18 cellular contexts compared by ENCODE assay signal in the genomic region with DNA sequence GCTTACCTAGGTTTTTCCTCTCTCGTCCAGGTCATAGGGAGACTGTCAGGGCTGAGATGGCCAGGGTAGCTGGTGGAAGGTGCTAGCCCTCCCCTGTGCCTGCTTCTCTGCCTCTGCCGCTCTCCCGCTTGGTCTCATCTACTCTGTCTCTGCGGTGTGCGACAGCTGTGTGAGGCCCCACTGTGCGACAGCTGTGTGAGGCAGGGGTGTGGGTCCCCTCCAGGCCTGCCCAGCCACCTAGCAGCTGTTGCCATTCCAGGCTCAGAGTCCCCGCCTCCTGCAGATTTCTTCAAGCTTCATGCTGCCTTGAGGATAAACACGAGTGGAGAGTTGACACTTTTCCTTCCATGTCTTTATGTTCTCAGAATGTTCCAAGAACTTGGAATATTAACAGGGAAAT. TPM values are rescaled to one million over a fixed set of nuclear protein-coding genes. Genes with fewer than 3 reads are reported as not detected.
DNase-seq lines count a peak whose midpoint lies in the region; ATAC-seq and TF ChIP-seq lines count a peak whose summit lies in the region.
"Had no signal": no experiment of that assay in that cellular context is flagged by ENCODE, and none has a peak within 500 bp of the region (broad histone marks: within the 10 kb centered on the region; RNA-seq: fewer than 3 reads in every experiment).

No MANE protein-coding gene starts in this region.

- H3K36me3 ChIP-seq in IMR-90 (ENCODE audit: control insufficient read depth, insufficient read depth, low read length), result peaks cover 18% of the 10 kb centered on the region
- no peaks in the 10 kb centered on the region for H3K36me3 ChIP-seq in psoas muscle (ENCODE audit: insufficient read depth in 1 of 2, low read depth in 1 of 2)

- no peaks in the 10 kb centered on the region for H3K27me3 Mint-ChIP-seq in WTC11 (ENCODE audit: low read depth)

- POLR2A ChIA-PET in IMR-90 (lab: Charles Lee; ENCODE audit: unreplicated experiment), result no interaction called here
- POLR2A ChIA-PET in WTC11 (lab: Charles Lee), result no interaction called here

- 0 out of 2 replicates have a peak, but pooled peaks have one; percentile 16 for ATAC-seq in IMR-90 (ENCODE audit: low read depth)
- ATAC-seq in left colon, result peak; percentile 22
- ATAC-seq in psoas muscle, result peak in 2 of 4 donors; percentile 31 to 37
- ATAC-seq in HG03196 (IDR thresholded peaks at IDR 0.05; ENCODE audit: unreplicated experiment), result no peak
- no peak for ATAC-seq in WTC11

- no TSS peak for BruUV-seq in IMR-90 (replicated peaks; lab: Mats Ljungman, UMichigan)

- H2AK5ac ChIP-seq in IMR-90 (ENCODE audit: low read depth, low read length), result no peak overlapping the region

- no peak overlapping the region for H4K5ac ChIP-seq in IMR-90 (ENCODE audit: low read depth, low read length)

- H2AK9ac ChIP-seq in IMR-90 (replicated peaks; ENCODE audit: low read depth, low read length, poor library complexity), result no peak overlapping the region

- H3K9me3 ChIP-seq in IMR-90 (ENCODE audit: control insufficient read depth, insufficient read depth, low read length) (no peaks in the 10 kb centered on the region), psoas muscle (no peaks in the 10 kb centered on the region)
- H3K9me3 ChIP-seq: SJSA1 had no signal

- dilution Hi-C loops in IMR-90 (cut with HindIII; ENCODE audit: low sequenced_read_pairs, unreplicated experiment), result no loop called here

- intact Hi-C loops in IMR-90 (cut with micrococcal nuclease) (no loop called here), left colon (cut with DNase I, micrococcal nuclease) (no loop called here), psoas muscle (cut with DNase I) (loop anchor here in 1 of 2 donors (5.0 kb wide), 1 partner anchor 44 kb away; no protein-coding TSS in a partner anchor)

- H2BK120ac ChIP-seq in IMR-90 (ENCODE audit: low read depth, low read length), result no peak overlapping the region

- no peak overlapping the region for H4K91ac ChIP-seq in IMR-90 (ENCODE audit: insufficient read depth, low read depth, low read length)

- peaks cover 12% of the 10 kb centered on the region for H3K4me1 Mint-ChIP-seq in WTC11

- H3K4me1 ChIP-seq in IMR-90 (ENCODE audit: control insufficient read depth, insufficient read depth, low read length) (peaks cover 9% of the 10 kb centered on the region), psoas muscle (peaks cover 64% of the 10 kb centered on the region)
- H3K4me1 ChIP-seq: SJSA1 had no signal

- H3K56ac ChIP-seq in IMR-90 (ENCODE audit: extremely low read depth, insufficient read depth, low read length), result no peak overlapping the region

- no peak overlapping the region for H2AFZ ChIP-seq in IMR-90 (replicated peaks; ENCODE audit: low read length, poor library complexity)

- H2BK15ac ChIP-seq in IMR-90 (ENCODE audit: low read depth, low read length), result no peak overlapping the region

- no peak for DNase-seq in IMR-90
- DNase-seq in NCI-H69 (lab: John Stamatoyannopoulos, UW), result peak; percentile 63
- peak in 1 of 2 donors; percentile 17 for DNase-seq in left colon
- no peak for DNase-seq in psoas muscle
- DNase-seq in ureter (ENCODE audit: low spot score), result no peak
- DNase-seq in NCI-H2227 (lab: John Stamatoyannopoulos, UW; ENCODE audit: unreplicated experiment), result no peak
- DNase-seq in WTC11 (ENCODE audit: low spot score), result no peak
- DNase-seq: ACHN, DND-41, HFFc6, NCI-H1417 treated with DMSO at 0.1 percent for 48 hours, NCI-H1930, NCI-H446 treated with DMSO at 0.1 percent for 48 hours, SW 1271 had no signal

- peaks cover 7% of the 10 kb centered on the region; the same call in 1 of the 2 replicates for H3K9me3 Mint-ChIP-seq in WTC11
- H3K9me3 Mint-ChIP-seq: HFFc6 had no signal

- H3K27ac ChIP-seq in IMR-90 (ENCODE audit: insufficient read depth, low read length), result no peak overlapping the region
- peak overlapping the region; percentile 57 for H3K27ac ChIP-seq in psoas muscle
- H3K27ac ChIP-seq: C4-2B, KMS-11, SJSA1 had no signal

- no peak for TF ChIP-seq POLR2A in IMR-90 (IDR thresholded peaks at IDR 0.05; ENCODE audit: low read depth, low read length)

- no CpG with 5 or more reads among the region's 8 CpGs for WGBS in IMR-90 (ENCODE audit: extremely low coverage in 2 of 2, insufficient read length in 1 of 2), 2 experiments
- WGBS in psoas muscle, 3 donors, result 40 to 62% (median 59%) methylated on average over 8 of the region's 8 CpGs

- H3K18ac ChIP-seq in IMR-90 (ENCODE audit: low read depth, low read length), result no peak overlapping the region

- H3K79me1 ChIP-seq in IMR-90 (ENCODE audit: low read depth in 1 of 2, low read length in 2 of 2), result peaks cover 49 to 97% of the 10 kb centered on the region in 2 experiments

- no peak for TF ChIP-seq RAD21 in IMR-90 (IDR thresholded peaks at IDR 0.05; ENCODE audit: low read length)

- H3K27me3 ChIP-seq in IMR-90 (ENCODE audit: control insufficient read depth, insufficient read depth, low read length) (no peaks in the 10 kb centered on the region), psoas muscle (ENCODE audit: insufficient read depth in 3 of 3, low read length in 2 of 3) (no peaks in the 10 kb centered on the region)
- H3K27me3 ChIP-seq: SJSA1 had no signal

- TF ChIP-seq CTCF in IMR-90 (conservative IDR thresholded peaks at IDR 0.05; ENCODE audit: low read depth, low read length) (no peak), psoas muscle (IDR thresholded peaks at IDR 0.05) (no peak), WTC11 (IDR thresholded peaks at IDR 0.05) (no peak)

- H3K36me3 Mint-ChIP-seq in WTC11, result peaks cover 9% of the 10 kb centered on the region

- H3K9ac ChIP-seq in IMR-90 (ENCODE audit: low read depth, low read length), result no peak overlapping the region
- H3K9ac ChIP-seq: KMS-11 had no signal

- CTCF ChIA-PET in IMR-90 (lab: Yijun Ruan, JAX) (no interaction called here), WTC11 (lab: Charles Lee) (no interaction called here)

- no peak overlapping the region for H3K4me2 ChIP-seq in IMR-90 (ENCODE audit: low read depth, low read length)
- H3K4me2 ChIP-seq: KMS-11 had no signal

- H3K14ac ChIP-seq in IMR-90 (replicated peaks; ENCODE audit: low read depth, low read length), result no peak overlapping the region

- no peak overlapping the region for H3K27ac Mint-ChIP-seq in WTC11
- H3K27ac Mint-ChIP-seq: HFFc6 had no signal

- no peak overlapping the region for H4K8ac ChIP-seq in IMR-90 (ENCODE audit: low read depth in 2 of 2, low read length in 2 of 2)

- H3K23ac ChIP-seq in IMR-90 (ENCODE audit: low read depth, low read length), result no peak overlapping the region

- no peak overlapping the region for H2BK20ac ChIP-seq in IMR-90 (ENCODE audit: low read depth, low read length)

- no peak overlapping the region for H3K4me3 ChIP-seq in IMR-90 (ENCODE audit: insufficient read depth, low read depth, low read length)
- no peak overlapping the region for H3K4me3 ChIP-seq in psoas muscle
- H3K4me3 ChIP-seq: SJSA1 had no signal

- in situ Hi-C loops in IMR-90 (cut with MboI; ENCODE audit: low sequenced_read_pairs), result no loop called here

- peaks cover 27% of the 10 kb centered on the region for H3K9me1 ChIP-seq in IMR-90 (ENCODE audit: insufficient read depth, low read length)

- H2BK5ac ChIP-seq in IMR-90 (ENCODE audit: low read depth, low read length, poor library complexity, severe bottlenecking), result no peak overlapping the region

- H3K4ac ChIP-seq in IMR-90 (ENCODE audit: low read depth, low read length), result no peak overlapping the region

- H3K4me3 Mint-ChIP-seq in WTC11, result no peak overlapping the region
- H3K4me3 Mint-ChIP-seq: HFFc6 had no signal

- peaks cover 95% of the 10 kb centered on the region for H4K20me1 ChIP-seq in IMR-90 (ENCODE audit: insufficient read depth, low read length)

TF ChIP-seq in IMR-90, 13 proteins besides CTCF, POLR2A, EP300 and RAD21:
- TF ChIP-seq SMC3 (IDR thresholded peaks at IDR 0.05; ENCODE audit: low read depth, low read length), result no peak
- TF ChIP-seq NFE2L2 (IDR thresholded peaks at IDR 0.05; ENCODE audit: low read depth, low read length), result no peak
- TF ChIP-seq CHD1 (IDR thresholded peaks at IDR 0.05; ENCODE audit: low read depth, low read length), result no peak
- TF ChIP-seq RFX5 (IDR thresholded peaks at IDR 0.05; ENCODE audit: low read depth, low read length), result no peak
- no peak for TF ChIP-seq MAFK (IDR thresholded peaks at IDR 0.05; ENCODE audit: low read depth, low read length)
- TF ChIP-seq CEBPB (IDR thresholded peaks at IDR 0.05; ENCODE audit: low read depth, low read length), result no peak

TF ChIP-seq in WTC11, 78 proteins besides CTCF, POLR2A, EP300 and RAD21:
- no peak for TF ChIP-seq FOXP1 (CRISPR knock-in tag; IDR thresholded peaks at IDR 0.05; ENCODE audit: borderline replicate concordance)
- no peak for TF ChIP-seq NFYB (CRISPR knock-in tag; conservative IDR thresholded peaks at IDR 0.05; ENCODE audit: low read depth)
- no peak for TF ChIP-seq TP53 (CRISPR knock-in tag; IDR thresholded peaks at IDR 0.05)
- TF ChIP-seq JUN (CRISPR knock-in tag; IDR thresholded peaks at IDR 0.05), result no peak
TF ChIP-seq in WTC11: peak in this region for 0.

RNA-seq across cellular contexts. Expression of a gene that starts 53.0 kb away (rescaled TPM):
- 44.4 and 59.0 TPM in 2 replicates for total RNA-seq in IMR-90 (2012; rRNA removed)
- 32.9 and 33.6 TPM in 2 replicates for polyA plus RNA-seq in IMR-90 (2012; rRNA removed)
- 15.5 and 18.7 TPM in 2 replicates for polyA plus RNA-seq in IMR-90 (2012; cell fraction: cytosol; rRNA removed)
- polyA plus RNA-seq in IMR-90 (2012; cell fraction: nucleus; rRNA removed; ENCODE audit: low replicate concordance), result 116 and 181 TPM in 2 replicates
- total RNA-seq in left colon, result 10 to 100 TPM; 53.0 to 53.5 TPM
- total RNA-seq in psoas muscle, result 10 to 100 TPM; 44.1 to 53.6 (median 52.7) TPM
- 10 to 100 TPM; 21.6 to 46.8 (median 22.3) TPM for polyA plus RNA-seq in psoas muscle
- 104 TPM for total RNA-seq in ureter
- total RNA-seq in WTC11 (2021), result 43.3 to 47.3 TPM (median 44.3 TPM) in 3 replicates

Comparison
In these comparisons a context has a peak if more than half of its experiments do, and no peak if none do; other contexts are left out.
1. ATAC-seq: peak in IMR-90 (single experiment) and left colon (single experiment); none in HG03196 (single experiment) and WTC11 (single experiment).